ENCODE assay signal across 30 cellular contexts in the genomic region with DNA sequence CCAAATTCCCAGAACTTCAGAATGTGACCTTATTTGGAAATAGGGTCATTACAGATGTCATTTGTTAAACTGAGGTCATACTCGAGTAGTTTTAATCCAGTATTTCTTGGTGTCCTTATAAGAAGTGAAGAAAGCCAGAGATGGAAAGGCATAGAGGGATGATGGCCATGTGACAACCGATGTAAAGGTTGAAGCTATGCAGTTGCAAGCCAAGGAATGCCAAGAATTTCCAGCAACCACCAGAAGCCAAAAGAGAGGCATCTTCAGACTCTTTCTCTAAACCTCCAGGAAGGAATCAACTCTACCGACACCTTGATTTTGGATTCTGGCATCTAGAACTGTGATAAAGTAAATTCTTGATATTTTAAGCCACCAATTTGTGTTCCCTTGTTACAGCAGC.
DNase-seq lines count a peak whose midpoint lies in the region; ATAC-seq and TF ChIP-seq lines count a peak whose summit lies in the region.
"Had no signal": no experiment of that assay in that cellular context is flagged by ENCODE, and none has a peak within 500 bp of the region (broad histone marks: within the 10 kb centered on the region; RNA-seq: fewer than 3 reads in every experiment).

No MANE protein-coding gene starts in this region.

- WGBS in adrenal gland, 4 donors = 73 to 82% (median 77%) methylated on average over 3 of the region's 3 CpGs

- intact Hi-C loops in A673 (cut with micrococcal nuclease; ENCODE audit: unreplicated experiment) (no loop called here), adrenal gland (cut with DNase I) (loop anchor here in 1 of 2 donors (10.0 kb wide), 1 partner anchor 59 kb away; no protein-coding TSS in a partner anchor)

- DNase-seq in A673 (ENCODE audit: low spot score) (no peak), NCI-H446 treated with DMSO at 0.1 percent for 48 hours (lab: John Stamatoyannopoulos, UW) (peak; percentile 18), choroid plexus epithelial cell (ENCODE audit: low read depth) (peak; percentile 56), kidney tubule cell (ENCODE audit: low spot score) (peak; percentile 23), NCI-H748 (lab: John Stamatoyannopoulos, UW; ENCODE audit: unreplicated experiment) (no peak), adrenal gland (no peak)
- DNase-seq: 8988T; activated CD4-positive, alpha-beta T cell treated with anti-CD3 and anti-CD28 coated beads, Interleukin-2, amount 50 U/mL, for 1 hour; activated CD8-positive, alpha-beta memory T cell treated with anti-CD3 and anti-CD28 coated beads, Interleukin-2, amount 10 ng/mL, durations not matched to agents 7 days and 5 days; activated naive CD4-positive, alpha-beta T cell; activated T-cell treated with anti-CD3 and anti-CD28 coated beads, Interleukin-2, amount 50 U/mL, for 48 hours; effector CD4-positive, alpha-beta T cell; GDM1; HCEC 1CT; head of caudate nucleus; KBM-7; MM.1S; NCI-H1417 treated with DMSO at 0.1 percent for 48 hours; NCI-H2081; sigmoid colon; stimulated activated CD4-positive, alpha-beta T cell treated with anti-CD3 and anti-CD28 coated beads, Interleukin-15, amount 100 ng/mL, for 24 hours; stimulated activated naive B cell treated with anti-CD40 and anti-IgM and Interleukin-4, amounts not matched to agents 10 μg/mL and 1 μg/mL and 100 μg/mL, for 72 hours; SW 1271; T-helper 9 cell; WERI-Rb-1 had no signal

- POLR2A ChIA-PET in A673 (lab: Charles Lee; ENCODE audit: low non-redundant PET) = no interaction called here

- CTCF ChIA-PET in A673 (lab: Charles Lee) = no interaction called here

- H3K4me1 ChIP-seq in A673 (ENCODE audit: insufficient read depth, low read length, poor library complexity, severe bottlenecking) = no peaks in the 10 kb centered on the region
- no peaks in the 10 kb centered on the region for H3K4me1 ChIP-seq in adrenal gland (replicated peaks in 1 of 2)
- H3K4me1 ChIP-seq: suprapubic skin had no signal

- no peak for TF ChIP-seq POLR2A in adrenal gland (IDR thresholded peaks at IDR 0.05)

- no TSS peak for BruUV-seq in A673 (replicated peaks; lab: Mats Ljungman, UMichigan)

- TF ChIP-seq CTCF in A673 (conservative IDR thresholded peaks at IDR 0.05; ENCODE audit: low read depth, low read length) (no peak), choroid plexus epithelial cell (conservative IDR thresholded peaks at IDR 0.05; ENCODE audit: low read depth, low read length) (no peak), adrenal gland (IDR thresholded peaks at IDR 0.05) (no peak)

- no peaks in the 10 kb centered on the region for H3K36me3 ChIP-seq in A673 (ENCODE audit: insufficient read depth, low read length, poor library complexity, severe bottlenecking)
- H3K36me3 ChIP-seq in adrenal gland (replicated peaks in 1 of 2) = no peaks in the 10 kb centered on the region
- H3K36me3 ChIP-seq: sigmoid colon, suprapubic skin, WERI-Rb-1 had no signal

- no peaks in the 10 kb centered on the region for H3K9me3 ChIP-seq in A673 (ENCODE audit: low read depth, low read length, poor library complexity, severe bottlenecking)
- no peaks in the 10 kb centered on the region for H3K9me3 ChIP-seq in adrenal gland (replicated peaks in 1 of 3)
- H3K9me3 ChIP-seq: sigmoid colon, suprapubic skin had no signal

- H3K27me3 ChIP-seq in A673 (replicated peaks; ENCODE audit: insufficient read depth, low read depth, low read length, poor library complexity) (no peaks in the 10 kb centered on the region), adrenal gland (no peaks in the 10 kb centered on the region)
- H3K27me3 ChIP-seq: sigmoid colon had no signal

- H3K27ac ChIP-seq in A673 (ENCODE audit: low read depth, low read length, poor library complexity, severe bottlenecking) = peak overlapping the region; percentile 3
- H3K27ac ChIP-seq in adrenal gland = no peak overlapping the region
- H3K27ac ChIP-seq: sigmoid colon, suprapubic skin, WERI-Rb-1 had no signal

- H3K4me3 ChIP-seq in A673 (ENCODE audit: low read depth, low read length, poor library complexity, severe bottlenecking) (no peak overlapping the region), choroid plexus epithelial cell (ENCODE audit: low read depth, low read length) (no peak overlapping the region), adrenal gland (no peak overlapping the region)
- H3K4me3 ChIP-seq: sigmoid colon, suprapubic skin had no signal

- ATAC-seq in GM21825 (IDR thresholded peaks at IDR 0.05; ENCODE audit: unreplicated experiment) (no peak), HG02938 (IDR thresholded peaks at IDR 0.05; ENCODE audit: unreplicated experiment) (no peak)
- ATAC-seq: activated CD8-positive, alpha-beta memory T cell treated with anti-CD3 and anti-CD28 coated beads, Interleukin-2, amount 10 ng/mL, durations not matched to agents 7 days and 5 days; left lobe of liver; Right ventricle myocardium inferior; stimulated activated naive B cell treated with anti-CD40 and anti-IgM and Interleukin-4, amounts not matched to agents 10 μg/mL and 1 μg/mL and 100 μg/mL, for 72 hours had no signal

Comparison
In these comparisons a context has a peak if more than half of its experiments do, and no peak if none do; other contexts are left out.
1. DNase-seq: peak in NCI-H446 treated with DMSO at 0.1 percent for 48 hours (single experiment), choroid plexus epithelial cell (single experiment) and kidney tubule cell (single experiment); none in A673 (single experiment), NCI-H748 (single experiment) and adrenal gland (0 of 7).